In genomic region chr17:46144246-46144645, GRCh38 we compare ENCODE assay signal across 18 cellular contexts. TPM values are rescaled to one million over a fixed set of nuclear protein-coding genes. Genes with fewer than 3 reads are reported as not detected.
A peak's percentile ranks its signal among the peaks of the same experiment; 100 is the strongest.
DNase-seq lines count a peak whose midpoint lies in the region; ATAC-seq, FAIRE-seq and TF ChIP-seq lines count a peak whose summit lies in the region.
"Had no signal": no experiment of that assay in that cellular context is flagged by ENCODE, and none has a peak within 500 bp of the region (broad histone marks: within the 10 kb centered on the region; RNA-seq: fewer than 3 reads in every experiment).

No MANE protein-coding gene starts in this region.

- H3K9me3 ChIP-seq in left lung (no peaks in the 10 kb centered on the region), testis (no peaks in the 10 kb centered on the region)
- H3K9me3 ChIP-seq: upper lobe of right lung had no signal

- TF ChIP-seq CTCF in WTC11 (IDR thresholded peaks at IDR 0.05) (no peak), left lung (IDR thresholded peaks at IDR 0.05) (no peak), testis (IDR thresholded peaks at IDR 0.05) (no peak), GM20000 (IDR thresholded peaks at IDR 0.05; ENCODE audit: extremely low read depth, missing control alignments) (no peak)

- H3K4me1 Mint-ChIP-seq in WTC11: peaks cover 74% of the 10 kb centered on the region

- no peak for FAIRE-seq in GM12891 (lab: Jason Lieb, UNC)

- intact Hi-C loops in left lung (cut with DNase I): no loop called here
- intact Hi-C loops in testis (cut with DNase I; ENCODE audit: low total_unique reads): no loop called here

- POLR2A ChIA-PET in WTC11 (lab: Charles Lee): no interaction called here

- H3K36me3 Mint-ChIP-seq in WTC11: no peaks in the 10 kb centered on the region

- H3K27me3 ChIP-seq in left lung (no peaks in the 10 kb centered on the region), testis (no peaks in the 10 kb centered on the region)
- H3K27me3 ChIP-seq: BLaER1 treated with 17β-estradiol and CSF1 and Interleukin-3, amounts not matched to agents 10 nM and 100 nM; brain microvascular endothelial cell; upper lobe of right lung had no signal

- H3K36me3 ChIP-seq in left lung: no peaks in the 10 kb centered on the region
- H3K36me3 ChIP-seq in testis (ENCODE audit: low read depth, missing control alignments): no peaks in the 10 kb centered on the region
- H3K36me3 ChIP-seq: brain microvascular endothelial cell, upper lobe of right lung had no signal

- no peaks in the 10 kb centered on the region for H3K27me3 Mint-ChIP-seq in WTC11 (ENCODE audit: low read depth)
- H3K27me3 Mint-ChIP-seq: progenitor cell of endocrine pancreas had no signal

- 39 to 41% methylated on average over 4 of the region's 4 CpGs for WGBS in testis, 2 donors

- H3K4me3 Mint-ChIP-seq in WTC11: no peak overlapping the region

- DNase-seq in AG20443 (ENCODE audit: low spot score): peak; percentile 58
- DNase-seq in GM12891 (ENCODE audit: insufficient read length, low spot score): no peak
- no peak for DNase-seq in WTC11 (ENCODE audit: low spot score)
- no peak for DNase-seq in left lung
- DNase-seq in testis: no peak
- DNase-seq in kidney glomerular epithelial cell (lab: John Stamatoyannopoulos, UW): no peak
- no peak for DNase-seq in GM20000 (ENCODE audit: low spot score)
- DNase-seq: brain microvascular endothelial cell; effector CD8-positive, alpha-beta T cell; EL; foreskin fibroblast; NCI-H1105; PC-3; SW 1271; upper lobe of right lung had no signal

- no peak overlapping the region for H3K4me3 ChIP-seq in left lung
- H3K4me3 ChIP-seq in testis: no peak overlapping the region
- H3K4me3 ChIP-seq: BLaER1 treated with 17β-estradiol and CSF1 and Interleukin-3, amounts not matched to agents 10 nM and 100 nM; upper lobe of right lung had no signal

- TF ChIP-seq POLR2A in GM12891 (IDR thresholded peaks at IDR 0.05; ENCODE audit: low read depth, low read length): no peak
- TF ChIP-seq POLR2A in testis (IDR thresholded peaks at IDR 0.05): no peak

- CTCF ChIA-PET in WTC11 (lab: Charles Lee): interaction anchor here (0.6 to 2.3 kb wide), 5 partner anchors 18 to 138 kb away, joined by 3 to 10 read pairs (median 4); no protein-coding TSS in a partner anchor

- H3K4me1 ChIP-seq in left lung: peaks cover 40 to 87% of the 10 kb centered on the region in 2 donors
- peaks cover 16% of the 10 kb centered on the region for H3K4me1 ChIP-seq in testis

- H3K9me3 Mint-ChIP-seq in WTC11: no peaks in the 10 kb centered on the region

- peak overlapping the region in 1 of 2 donors; percentile 9 for H3K27ac ChIP-seq in left lung
- no peak overlapping the region for H3K27ac ChIP-seq in testis
- H3K27ac ChIP-seq: BLaER1 treated with 17β-estradiol and CSF1 and Interleukin-3, amounts not matched to agents 10 nM and 100 nM; brain microvascular endothelial cell; upper lobe of right lung had no signal

- peak overlapping the region; percentile 94 for H3K27ac Mint-ChIP-seq in WTC11
- H3K27ac Mint-ChIP-seq: progenitor cell of endocrine pancreas had no signal

- ATAC-seq in WTC11: no peak
- peak; percentile 17 for ATAC-seq in left lung
- ATAC-seq in GM21360 (IDR thresholded peaks at IDR 0.05; ENCODE audit: unreplicated experiment): no peak
- ATAC-seq: PC-3, upper lobe of right lung had no signal

TF ChIP-seq in GM12891, 5 proteins besides CTCF, POLR2A, EP300 and RAD21:
- no peak for TF ChIP-seq TAF1 (IDR thresholded peaks at IDR 0.05; ENCODE audit: low read depth, low read length)
- TF ChIP-seq POU2F2 (IDR thresholded peaks at IDR 0.05; ENCODE audit: low read depth, low read length): peak; percentile 86
TF ChIP-seq in GM12891: peak in this region for 1.

TF ChIP-seq in WTC11, 78 proteins besides CTCF, POLR2A, EP300 and RAD21:
- TF ChIP-seq MXD4 (CRISPR knock-in tag; IDR thresholded peaks at IDR 0.05; ENCODE audit: borderline replicate concordance) (no peak), IRF1 (CRISPR knock-in tag; IDR thresholded peaks at IDR 0.05) (no peak), AFF4 (CRISPR knock-in tag; IDR thresholded peaks at IDR 0.05; ENCODE audit: borderline replicate concordance) (no peak), JUN (CRISPR knock-in tag; IDR thresholded peaks at IDR 0.05) (no peak), ERG (CRISPR knock-in tag; IDR thresholded peaks at IDR 0.05) (no peak), GTF2I (CRISPR knock-in tag; conservative IDR thresholded peaks at IDR 0.05) (no peak), ZNF263 (CRISPR knock-in tag; IDR thresholded peaks at IDR 0.05; ENCODE audit: low read depth) (no peak), RELA (CRISPR knock-in tag; IDR thresholded peaks at IDR 0.05; ENCODE audit: borderline replicate concordance) (no peak), ZNF317 (CRISPR knock-in tag; IDR thresholded peaks at IDR 0.05; ENCODE audit: borderline replicate concordance, low read depth) (no peak), PREB (CRISPR knock-in tag; IDR thresholded peaks at IDR 0.05; ENCODE audit: borderline replicate concordance) (no peak)
- TF ChIP-seq, protein P1, sequence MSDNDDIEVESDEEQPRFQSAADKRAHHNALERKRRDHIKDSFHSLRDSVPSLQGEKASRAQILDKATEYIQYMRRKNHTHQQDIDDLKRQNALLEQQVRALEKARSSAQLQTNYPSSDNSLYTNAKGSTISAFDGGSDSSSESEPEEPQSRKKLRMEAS (CRISPR knock-in tag; IDR thresholded peaks at IDR 0.05): no peak

RNA-seq across cellular contexts. Expression of gene KANSL1, which starts 49.0 kb away (rescaled TPM):
- 16.8 TPM for polyA plus RNA-seq in GM12891 (2012; ENCODE audit: low read depth, missing spikeins)
- total RNA-seq in WTC11 (2021) (66.4 to 72.7 TPM (median 68.5 TPM) in 3 replicates), left lung (10 to 100 TPM; 65.9 to 67.8 TPM), testis (100 to 1,000 TPM; 152 to 158 TPM)
- polyA plus RNA-seq in testis (ENCODE audit: insufficient read depth, low read depth, low replicate concordance): 70.3 TPM
